In genomic region chr6:43059168-43060033, GRCh38 we compare ENCODE assay signal across 1 cellular context.
TF ChIP-seq lines count a peak whose summit lies in the region.

TSS of gene KLC4 (plus strand) at chr6:43059631. CDS start at chr6:43061336, 1,705 bp downstream.
TSS of gene MRPL2 (minus strand) at chr6:43059434. CDS start at chr6:43059381, 53 bp downstream.

TF ChIP-seq in HepG2, 621 proteins besides CTCF, POLR2A, EP300 and RAD21 (continued from another document and continues in another):
- TF ChIP-seq TFDP1 (CRISPR knock-in tag; IDR thresholded peaks at IDR 0.05; ENCODE audit: borderline replicate concordance) (peak; percentile 66; the same call in 1 of the 2 replicates), ISX (CRISPR knock-in tag; conservative IDR thresholded peaks at IDR 0.05) (no peak), ATF6 (CRISPR knock-in tag; conservative IDR thresholded peaks at IDR 0.05) (peak; percentile 31; the same call in 1 of the 2 replicates), ZNF281 (CRISPR knock-in tag; IDR thresholded peaks at IDR 0.05; ENCODE audit: borderline replicate concordance) (peak; percentile 85), NCOA2 (CRISPR knock-in tag; IDR thresholded peaks at IDR 0.05) (no peak), DBP (CRISPR knock-in tag; IDR thresholded peaks at IDR 0.05; ENCODE audit: not compliant biosample characterization) (no peak), NFE2L1 (CRISPR knock-in tag; IDR thresholded peaks at IDR 0.05; ENCODE audit: borderline replicate concordance) (peak; percentile 43; the same call in 1 of the 2 replicates), ZNF691 (CRISPR knock-in tag; IDR thresholded peaks at IDR 0.05; ENCODE audit: borderline replicate concordance, low read depth) (no peak; the same call in 1 of the 2 replicates), RAD51 (IDR thresholded peaks at IDR 0.05; ENCODE audit: borderline replicate concordance) (no peak), TEAD2 (CRISPR knock-in tag; IDR thresholded peaks at IDR 0.05) (peak; percentile 13; the same call in 1 of the 2 replicates), GABPB1 (CRISPR knock-in tag; IDR thresholded peaks at IDR 0.05) (peak; percentile 84), CHD2 (IDR thresholded peaks at IDR 0.05; ENCODE audit: low read depth, low read length) (peak; percentile 83), CHCHD3 (CRISPR knock-in tag; IDR thresholded peaks at IDR 0.05) (no peak), ZNF878 (CRISPR knock-in tag; IDR thresholded peaks at IDR 0.05) (no peak), ZNF589 (CRISPR knock-in tag; conservative IDR thresholded peaks at IDR 0.05) (no peak), CENPX (CRISPR knock-in tag; IDR thresholded peaks at IDR 0.05) (no peak), POLR2AphosphoS5 (IDR thresholded peaks at IDR 0.05; ENCODE audit: low read depth, low read length) (peak; percentile 90), ZBTB1 (CRISPR knock-in tag; IDR thresholded peaks at IDR 0.05; ENCODE audit: borderline replicate concordance) (no peak), CREB3 (CRISPR knock-in tag; IDR thresholded peaks at IDR 0.05) (no peak), ZFYVE20 (CRISPR knock-in tag; IDR thresholded peaks at IDR 0.05; ENCODE audit: borderline replicate concordance, low read depth) (no peak), NONO (IDR thresholded peaks at IDR 0.05) (no peak), NONO (CRISPR knock-in tag; conservative IDR thresholded peaks at IDR 0.05) (no peak), CC2D1A (CRISPR knock-in tag; IDR thresholded peaks at IDR 0.05) (no peak), KLF6 (CRISPR knock-in tag; IDR thresholded peaks at IDR 0.05) (0 out of 2 replicates have a peak, but pooled peaks have one; percentile 76), RELA (CRISPR knock-in tag; IDR thresholded peaks at IDR 0.05) (no peak), YEATS4 (CRISPR knock-in tag; IDR thresholded peaks at IDR 0.05; ENCODE audit: borderline replicate concordance) (peak; percentile 34; the same call in 1 of the 2 replicates), MXD4 (CRISPR knock-in tag; IDR thresholded peaks at IDR 0.05) (peak; percentile 69; the same call in 1 of the 2 replicates), ATF4 (CRISPR knock-in tag; IDR thresholded peaks at IDR 0.05) (no peak), CEBPZ (IDR thresholded peaks at IDR 0.05; ENCODE audit: low read length) (no peak), ZNF772 (CRISPR knock-in tag; IDR thresholded peaks at IDR 0.05) (no peak; the same call in 1 of the 2 replicates), ZBTB7A (CRISPR knock-in tag; IDR thresholded peaks at IDR 0.05) (no peak), NRL (CRISPR knock-in tag; IDR thresholded peaks at IDR 0.05; ENCODE audit: borderline replicate concordance) (peak; percentile 74; the same call in 1 of the 2 replicates), ZNF235 (CRISPR knock-in tag; IDR thresholded peaks at IDR 0.05; ENCODE audit: borderline replicate concordance) (no peak), MYNN (CRISPR knock-in tag; IDR thresholded peaks at IDR 0.05; ENCODE audit: low read depth) (no peak), ZEB1 (IDR thresholded peaks at IDR 0.05; ENCODE audit: insufficient replicate concordance, low read depth) (peak; percentile 86), THRA (CRISPR knock-in tag; IDR thresholded peaks at IDR 0.05; ENCODE audit: borderline replicate concordance) (peak; percentile 48; the same call in 1 of the 2 replicates), ZNF225 (CRISPR knock-in tag; IDR thresholded peaks at IDR 0.05) (peak; percentile 75; the same call in 1 of the 2 replicates), TBP (CRISPR knock-in tag; IDR thresholded peaks at IDR 0.05) (no peak), SYNCRIP (IDR thresholded peaks at IDR 0.05; ENCODE audit: insufficient read depth, low read depth, low read length) (no peak), ZNF101 (CRISPR knock-in tag; IDR thresholded peaks at IDR 0.05; ENCODE audit: borderline replicate concordance, low read depth) (no peak), GABPA (IDR thresholded peaks at IDR 0.05; ENCODE audit: low read depth, low read length) (no peak), GABPA (CRISPR knock-in tag; IDR thresholded peaks at IDR 0.05; ENCODE audit: low read depth) (peak; percentile 81), MIER2 (CRISPR knock-in tag; IDR thresholded peaks at IDR 0.05) (0 out of 2 replicates have a peak, but pooled peaks have one; percentile 8), ZNF558 (CRISPR knock-in tag; IDR thresholded peaks at IDR 0.05; ENCODE audit: borderline replicate concordance) (no peak), AFF4 (CRISPR knock-in tag; IDR thresholded peaks at IDR 0.05) (no peak), CREM (IDR thresholded peaks at IDR 0.05) (peak; percentile 100), CREM (CRISPR knock-in tag; IDR thresholded peaks at IDR 0.05) (peak; percentile 97), ZNF34 (CRISPR knock-in tag; IDR thresholded peaks at IDR 0.05; ENCODE audit: borderline replicate concordance) (peak; percentile 90)
